ENCODE assay signal across 8 cellular contexts in the genomic region with DNA sequence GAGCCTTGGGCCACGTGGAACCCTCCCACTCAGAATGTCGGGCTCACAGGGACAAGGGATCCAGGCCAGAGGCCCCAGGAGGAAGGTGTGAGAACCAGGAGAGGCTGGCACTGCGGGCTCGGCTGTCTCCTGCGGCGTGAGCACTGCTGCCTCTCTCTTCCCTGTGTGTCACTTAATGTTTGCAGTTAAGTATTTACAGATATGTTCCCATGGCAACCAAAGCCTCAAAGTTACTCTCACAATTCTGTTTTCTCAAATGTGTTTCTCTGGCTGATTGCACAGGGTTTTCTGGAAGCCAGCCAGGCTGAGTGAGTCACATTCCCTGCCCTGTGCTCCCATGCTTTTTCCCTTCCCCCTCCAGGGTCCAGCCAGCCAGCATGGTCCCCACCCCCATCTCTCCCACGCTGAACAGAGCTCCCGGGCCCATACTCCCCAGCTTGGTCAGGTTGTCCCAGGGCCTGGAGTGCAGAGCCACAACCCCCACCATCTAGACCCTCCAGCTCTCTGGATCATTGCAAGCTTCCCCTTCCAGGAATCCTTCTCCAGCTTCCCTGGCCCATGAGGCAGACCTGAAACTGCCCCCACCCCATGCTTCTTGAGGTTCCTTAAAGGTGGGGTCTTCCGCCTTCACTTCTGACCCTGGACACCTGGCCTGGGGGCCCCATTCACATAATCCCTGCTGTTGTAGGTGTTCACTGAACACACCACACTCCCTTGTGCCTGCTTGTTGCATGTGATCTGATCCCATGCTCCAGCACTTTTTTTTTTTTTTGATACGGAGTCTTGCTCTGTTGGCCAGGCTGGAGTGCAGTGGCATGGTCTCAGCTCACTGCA.
A peak's percentile ranks its signal among the peaks of the same experiment; 100 is the strongest.
DNase-seq lines count a peak whose midpoint lies in the region; ATAC-seq, FAIRE-seq and TF ChIP-seq lines count a peak whose summit lies in the region.

No MANE protein-coding gene starts in this region.

- TF ChIP-seq EP300 in HepG2 (IDR thresholded peaks at IDR 0.05; ENCODE audit: low read depth in 2 of 2, low read length in 2 of 2) (0 out of 4 replicates have a peak, but pooled peaks have one; percentile 37 to 60), HepG2 (CRISPR knock-in tag; IDR thresholded peaks at IDR 0.05; ENCODE audit: borderline replicate concordance) (peak; percentile 35; the same call in 1 of the 2 replicates)

- DNase-seq in NCI-H510A treated with DMSO at 0.1 percent for 48 hours (lab: John Stamatoyannopoulos, UW) = peak; percentile 99
- DNase-seq in cerebellar cortex (ENCODE audit: low spot score) = peak; percentile 70
- DNase-seq in HepG2 (ENCODE audit: low spot score) = peak; percentile 97
- peak; percentile 82 for DNase-seq in upper lobe of right lung
- no peak for DNase-seq in CD8-positive, alpha-beta T cell
- DNase-seq in GM20000 (ENCODE audit: low spot score) = no peak

- H3K9me3 ChIP-seq in HepG2 (ENCODE audit: low read length) (no peaks in the 10 kb centered on the region), upper lobe of right lung (no peaks in the 10 kb centered on the region)
- H3K9me3 ChIP-seq in CD8-positive, alpha-beta T cell (ENCODE audit: low read length) = no peaks in the 10 kb centered on the region

- POLR2A ChIA-PET in HepG2 (lab: Yijun Ruan, JAX) = no interaction called here
- POLR2A ChIA-PET in CD8-positive, alpha-beta T cell (lab: Charles Lee) = no interaction called here

- H3K4me3 Mint-ChIP-seq in CD8-positive, alpha-beta T cell = no peak overlapping the region

- H3K4me3 ChIP-seq in HepG2 (replicated peaks in 1 of 3; ENCODE audit: insufficient read depth in 1 of 3, low read depth in 2 of 3, low read length in 3 of 3) (peak overlapping the region in 1 of 3 experiments; percentile 34; a peak in 1 of 6 replicates), upper lobe of right lung (no peak overlapping the region)
- no peak overlapping the region for H3K4me3 ChIP-seq in CD8-positive, alpha-beta T cell (ENCODE audit: low read depth, low read length)

- TF ChIP-seq POLR2A in HepG2 (IDR thresholded peaks at IDR 0.05; ENCODE audit: insufficient read depth in 1 of 2, low read depth in 2 of 2, low read length in 2 of 2) = no peak

- peak overlapping the region; percentile 52 for H3K9ac ChIP-seq in HepG2 (ENCODE audit: insufficient read depth, low read depth, low read length)

- H3K4me1 ChIP-seq in HepG2 (ENCODE audit: insufficient read depth, low read length) = peaks cover 25% of the 10 kb centered on the region
- H3K4me1 ChIP-seq in upper lobe of right lung = no peaks in the 10 kb centered on the region
- H3K4me1 ChIP-seq in CD8-positive, alpha-beta T cell (ENCODE audit: insufficient read depth, low read length) = no peaks in the 10 kb centered on the region

- no peaks in the 10 kb centered on the region for H3K79me2 ChIP-seq in HepG2 (ENCODE audit: insufficient read depth, low read length)

- FAIRE-seq in HepG2 (lab: Jason Lieb, UNC) = peak; percentile 83

- H3K4me1 Mint-ChIP-seq in CD8-positive, alpha-beta T cell (ENCODE audit: low read depth) = no peaks in the 10 kb centered on the region

- H3K27me3 ChIP-seq in HepG2 (ENCODE audit: control insufficient read depth in 1 of 2, insufficient read depth in 2 of 2, low read length in 2 of 2) (peaks cover 0 to 4% of the 10 kb centered on the region in 2 experiments; a peak in 1 of 5 replicates), upper lobe of right lung (no peaks in the 10 kb centered on the region)
- H3K27me3 ChIP-seq in CD8-positive, alpha-beta T cell (ENCODE audit: insufficient read depth, low read length) = no peaks in the 10 kb centered on the region

- 30% methylated on average over 5 of the region's 10 CpGs for WGBS in HepG2 (ENCODE audit: low lambda C conversion rate)

- intact Hi-C loops in HepG2 (cut with micrococcal nuclease; ENCODE audit: unreplicated experiment) = no loop called here
- intact Hi-C loops in upper lobe of right lung (cut with DNase I) = no loop called here
- intact Hi-C loops in CD8-positive, alpha-beta T cell (cut with DNase I, micrococcal nuclease) = no loop called here

- H3K9me3 Mint-ChIP-seq in CD8-positive, alpha-beta T cell = no peaks in the 10 kb centered on the region

- no peak overlapping the region for H2AFZ ChIP-seq in HepG2 (ENCODE audit: low read length)

- H3K4me2 ChIP-seq in HepG2 (ENCODE audit: low read depth, low read length) = peak overlapping the region; percentile 55

- TF ChIP-seq CTCF in HepG2 (CRISPR knock-in tag; IDR thresholded peaks at IDR 0.05) (no peak), upper lobe of right lung (IDR thresholded peaks at IDR 0.05) (no peak), GM20000 (IDR thresholded peaks at IDR 0.05; ENCODE audit: extremely low read depth, missing control alignments) (no peak)
- no peak for TF ChIP-seq CTCF in CD8-positive, alpha-beta T cell (IDR thresholded peaks at IDR 0.05)

- in situ Hi-C loops in HepG2 (cut with HindIII; ENCODE audit: extremely low pct_ligation_motif_present, low pct_unique_long_range_greater_than_20kb) = no loop called here

- H3K36me3 Mint-ChIP-seq in CD8-positive, alpha-beta T cell = no peaks in the 10 kb centered on the region

- no peaks in the 10 kb centered on the region for H3K36me3 ChIP-seq in HepG2 (replicated peaks in 1 of 2; ENCODE audit: control insufficient read depth in 1 of 2, insufficient read depth in 2 of 2, low read length in 2 of 2)
- H3K36me3 ChIP-seq in upper lobe of right lung = no peaks in the 10 kb centered on the region
- H3K36me3 ChIP-seq in CD8-positive, alpha-beta T cell (ENCODE audit: insufficient read depth, low read length) = no peaks in the 10 kb centered on the region

- CTCF ChIA-PET in HepG2 (lab: Yijun Ruan, JAX; ENCODE audit: low intra/inter-chr PET ratio, low total read pairs) = no interaction called here
- CTCF ChIA-PET in CD8-positive, alpha-beta T cell (lab: Charles Lee) = no interaction called here

- H3K27ac Mint-ChIP-seq in CD8-positive, alpha-beta T cell = no peak overlapping the region

- no TSS peak for BruUV-seq in HepG2 (replicated peaks; lab: Mats Ljungman, UMichigan)

- peaks cover 2% of the 10 kb centered on the region for H3K27me3 Mint-ChIP-seq in CD8-positive, alpha-beta T cell (ENCODE audit: low read depth)

- H4K20me1 ChIP-seq in HepG2 (ENCODE audit: insufficient read depth, low read length) = no peaks in the 10 kb centered on the region

- ATAC-seq in GM18858 (IDR thresholded peaks at IDR 0.05; ENCODE audit: unreplicated experiment) (peak; percentile 86), HG03520 (IDR thresholded peaks at IDR 0.05; ENCODE audit: unreplicated experiment) (peak; percentile 55), HepG2 (peak; percentile 94), upper lobe of right lung (peak; percentile 79)
- ATAC-seq in CD8-positive, alpha-beta T cell = no peak

- no peak for TF ChIP-seq RAD21 in HepG2 (CRISPR knock-in tag; IDR thresholded peaks at IDR 0.05)

- no peak overlapping the region for H3K27ac ChIP-seq in HepG2 (ENCODE audit: extremely low read length, insufficient read depth, low read length)
- H3K27ac ChIP-seq in upper lobe of right lung = no peak overlapping the region
- no peak overlapping the region for H3K27ac ChIP-seq in CD8-positive, alpha-beta T cell (ENCODE audit: low read depth, low read length)

TF ChIP-seq in HepG2, 621 proteins besides CTCF, POLR2A, EP300 and RAD21 (continues in another document):
- TF ChIP-seq, protein P1, sequence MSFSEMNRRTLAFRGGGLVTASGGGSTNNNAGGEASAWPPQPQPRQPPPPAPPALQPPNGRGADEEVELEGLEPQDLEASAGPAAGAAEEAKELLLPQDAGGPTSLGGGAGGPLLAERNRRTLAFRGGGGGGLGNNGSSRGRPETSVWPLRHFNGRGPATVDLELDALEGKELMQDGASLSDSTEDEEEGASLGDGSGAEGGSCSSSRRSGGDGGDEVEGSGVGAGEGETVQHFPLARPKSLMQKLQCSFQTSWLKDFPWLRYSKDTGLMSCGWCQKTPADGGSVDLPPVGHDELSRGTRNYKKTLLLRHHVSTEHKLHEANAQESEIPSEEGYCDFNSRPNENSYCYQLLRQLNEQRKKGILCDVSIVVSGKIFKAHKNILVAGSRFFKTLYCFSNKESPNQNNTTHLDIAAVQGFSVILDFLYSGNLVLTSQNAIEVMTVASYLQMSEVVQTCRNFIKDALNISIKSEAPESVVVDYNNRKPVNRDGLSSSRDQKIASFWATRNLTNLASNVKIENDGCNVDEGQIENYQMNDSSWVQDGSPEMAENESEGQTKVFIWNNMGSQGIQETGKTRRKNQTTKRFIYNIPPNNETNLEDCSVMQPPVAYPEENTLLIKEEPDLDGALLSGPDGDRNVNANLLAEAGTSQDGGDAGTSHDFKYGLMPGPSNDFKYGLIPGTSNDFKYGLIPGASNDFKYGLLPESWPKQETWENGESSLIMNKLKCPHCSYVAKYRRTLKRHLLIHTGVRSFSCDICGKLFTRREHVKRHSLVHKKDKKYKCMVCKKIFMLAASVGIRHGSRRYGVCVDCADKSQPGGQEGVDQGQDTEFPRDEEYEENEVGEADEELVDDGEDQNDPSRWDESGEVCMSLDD (CRISPR knock-in tag; IDR thresholded peaks at IDR 0.05; ENCODE audit: borderline replicate concordance) = no peak
- TF ChIP-seq, protein P2, sequence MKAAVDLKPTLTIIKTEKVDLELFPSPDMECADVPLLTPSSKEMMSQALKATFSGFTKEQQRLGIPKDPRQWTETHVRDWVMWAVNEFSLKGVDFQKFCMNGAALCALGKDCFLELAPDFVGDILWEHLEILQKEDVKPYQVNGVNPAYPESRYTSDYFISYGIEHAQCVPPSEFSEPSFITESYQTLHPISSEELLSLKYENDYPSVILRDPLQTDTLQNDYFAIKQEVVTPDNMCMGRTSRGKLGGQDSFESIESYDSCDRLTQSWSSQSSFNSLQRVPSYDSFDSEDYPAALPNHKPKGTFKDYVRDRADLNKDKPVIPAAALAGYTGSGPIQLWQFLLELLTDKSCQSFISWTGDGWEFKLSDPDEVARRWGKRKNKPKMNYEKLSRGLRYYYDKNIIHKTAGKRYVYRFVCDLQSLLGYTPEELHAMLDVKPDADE (CRISPR knock-in tag; IDR thresholded peaks at IDR 0.05) = no peak
- TF ChIP-seq, protein P3, sequence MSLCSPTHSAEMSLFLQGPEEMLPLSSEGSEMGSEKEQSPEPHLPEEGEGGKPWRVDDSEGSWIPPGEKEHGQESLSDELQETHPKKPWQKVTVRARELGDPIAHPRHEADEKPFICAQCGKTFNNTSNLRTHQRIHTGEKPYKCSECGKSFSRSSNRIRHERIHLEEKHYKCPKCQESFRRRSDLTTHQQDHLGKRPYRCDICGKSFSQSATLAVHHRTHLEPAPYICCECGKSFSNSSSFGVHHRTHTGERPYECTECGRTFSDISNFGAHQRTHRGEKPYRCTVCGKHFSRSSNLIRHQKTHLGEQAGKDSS (CRISPR knock-in tag; IDR thresholded peaks at IDR 0.05; ENCODE audit: borderline replicate concordance, low read depth) = 0 out of 2 replicates have a peak, but pooled peaks have one; percentile 28
- TF ChIP-seq, protein P4, sequence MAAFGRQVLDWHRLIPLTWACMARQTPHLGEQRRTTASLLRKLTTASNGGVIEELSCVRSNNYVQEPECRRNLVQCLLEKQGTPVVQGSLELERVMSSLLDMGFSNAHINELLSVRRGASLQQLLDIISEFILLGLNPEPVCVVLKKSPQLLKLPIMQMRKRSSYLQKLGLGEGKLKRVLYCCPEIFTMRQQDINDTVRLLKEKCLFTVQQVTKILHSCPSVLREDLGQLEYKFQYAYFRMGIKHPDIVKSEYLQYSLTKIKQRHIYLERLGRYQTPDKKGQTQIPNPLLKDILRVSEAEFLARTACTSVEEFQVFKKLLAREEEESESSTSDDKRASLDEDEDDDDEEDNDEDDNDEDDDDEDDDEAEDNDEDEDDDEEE (CRISPR knock-in tag; IDR thresholded peaks at IDR 0.05) = no peak

Comparison
In these comparisons a context has a peak if more than half of its experiments do, and no peak if none do; other contexts are left out.
1. DNase-seq: peak in NCI-H510A treated with DMSO at 0.1 percent for 48 hours (single experiment), cerebellar cortex (single experiment), HepG2 (single experiment) and upper lobe of right lung (single experiment); none in CD8-positive, alpha-beta T cell (0 of 7) and GM20000 (single experiment).